25 cellular contexts compared by ENCODE assay signal in genomic region chr22:45788530-45788929, GRCh38.
"Had no signal": no experiment of that assay in that cellular context is flagged by ENCODE, and none has a peak within 500 bp of the region (broad histone marks: within the 10 kb centered on the region; RNA-seq: fewer than 3 reads in every experiment).

No MANE protein-coding gene starts in this region.

- H3K4me1 Mint-ChIP-seq: activated CD4-positive, alpha-beta T cell treated with anti-CD3 and anti-CD28 coated beads, Interleukin-2, amount 10 ng/mL, durations not matched to agents 7 days and 5 days; activated CD8-positive, alpha-beta memory T cell treated with anti-CD3 and anti-CD28 coated beads, Interleukin-2, amount 10 ng/mL, durations not matched to agents 7 days and 5 days had no signal

- H3K27me3 Mint-ChIP-seq: activated CD4-positive, alpha-beta T cell treated with anti-CD3 and anti-CD28 coated beads, Interleukin-2, amount 10 ng/mL, durations not matched to agents 7 days and 5 days; activated CD8-positive, alpha-beta memory T cell treated with anti-CD3 and anti-CD28 coated beads, Interleukin-2, amount 10 ng/mL, durations not matched to agents 7 days and 5 days; dendritic cell treated with granulocyte-macrophage colony-stimulating factor and Interleukin-4, amounts not matched to agents 40 ng/mL and 50 ng/mL, for 4 days; T-cell had no signal

- H3K27ac Mint-ChIP-seq: activated CD4-positive, alpha-beta T cell treated with anti-CD3 and anti-CD28 coated beads, Interleukin-2, amount 10 ng/mL, durations not matched to agents 7 days and 5 days; activated CD8-positive, alpha-beta memory T cell treated with anti-CD3 and anti-CD28 coated beads, Interleukin-2, amount 10 ng/mL, durations not matched to agents 7 days and 5 days; activated CD8-positive, alpha-beta T cell treated with anti-CD3 and anti-CD28 coated beads, Interleukin-2, amount 10 ng/mL, durations not matched to agents 7 days and 5 days; activated naive CD4-positive, alpha-beta T cell treated with anti-CD3 and anti-CD28 coated beads, Interleukin-2, amount 50 U/mL, for 72 hours; activated T-helper 2 cell treated with anti-CD3 and anti-CD28 coated beads, Interferon-gamma antibody, Interleukin-2, Interleukin-4, amounts not matched to agents 10 μg/mL and 5 μg/mL and 100 μg/mL, durations not matched to agents 14 hours and 24 hours and 36 hours; dendritic cell treated with granulocyte-macrophage colony-stimulating factor and Interleukin-4, amounts not matched to agents 40 ng/mL and 50 ng/mL, for 4 days; endodermal cell; T-cell had no signal

- ATAC-seq: activated CD8-positive, alpha-beta memory T cell treated with anti-CD3 and anti-CD28 coated beads, Interleukin-2, amount 10 ng/mL, durations not matched to agents 7 days and 5 days; activated CD8-positive, alpha-beta T cell treated with anti-CD3 and anti-CD28 coated beads, Interleukin-2, amount 10 ng/mL, durations not matched to agents 7 days and 5 days; activated naive CD4-positive, alpha-beta T cell treated with anti-CD3 and anti-CD28 coated beads, Interleukin-2, amount 50 U/mL, for 72 hours; foreskin keratinocyte; heart right ventricle; lower lobe of right lung; mucosa of descending colon; stimulated activated naive CD8-positive, alpha-beta T cell treated with anti-CD3 and anti-CD28 coated beads, Interleukin-15, Interleukin-2, amounts not matched to agents 100 U/mL and 50 U/mL, for 24 hours; T-cell had no signal

- H3K4me3 Mint-ChIP-seq: activated CD4-positive, alpha-beta T cell treated with anti-CD3 and anti-CD28 coated beads, Interleukin-2, amount 10 ng/mL, durations not matched to agents 7 days and 5 days; activated CD8-positive, alpha-beta memory T cell treated with anti-CD3 and anti-CD28 coated beads, Interleukin-2, amount 10 ng/mL, durations not matched to agents 7 days and 5 days; activated CD8-positive, alpha-beta T cell treated with anti-CD3 and anti-CD28 coated beads, Interleukin-2, amount 10 ng/mL, durations not matched to agents 7 days and 5 days; dendritic cell treated with granulocyte-macrophage colony-stimulating factor and Interleukin-4, amounts not matched to agents 40 ng/mL and 50 ng/mL, for 4 days; endodermal cell; T-cell had no signal

- DNase-seq: activated CD4-positive, alpha-beta T cell treated with anti-CD3 and anti-CD28 coated beads, Interleukin-2, amount 10 ng/mL, durations not matched to agents 7 days and 5 days; activated CD4-positive, CD25-positive, alpha-beta regulatory T cell treated with anti-CD3 and anti-CD28 coated beads, Interleukin-2, amount 50 U/mL, for 72 hours; activated CD8-positive, alpha-beta memory T cell treated with anti-CD3 and anti-CD28 coated beads, Interleukin-2, amount 10 ng/mL, durations not matched to agents 7 days and 5 days; activated CD8-positive, alpha-beta T cell treated with anti-CD3 and anti-CD28 coated beads, Interleukin-2, amount 10 ng/mL, durations not matched to agents 7 days and 5 days; activated naive CD4-positive, alpha-beta T cell; activated T-cell treated with anti-CD3 and anti-CD28 coated beads, Interleukin-2, amount 50 U/mL, for 48 hours; central memory CD4-positive, alpha-beta T cell; endodermal cell; foreskin keratinocyte; heart right ventricle; kidney glomerular epithelial cell; left lung; lower lobe of right lung; mucosa of descending colon; nucleus accumbens; right lobe of liver; stimulated activated CD4-positive, alpha-beta T cell treated with anti-CD3 and anti-CD28 coated beads, Interleukin-2, amount 100 ng/mL, for 48 hours; stimulated activated naive CD8-positive, alpha-beta T cell treated with anti-CD3 and anti-CD28 coated beads, Interleukin-15, Interleukin-2, amounts not matched to agents 100 U/mL and 50 U/mL, for 24 hours; T-cell; testis; transverse colon; WERI-Rb-1 had no signal
